In genomic region chr19:18278521-18279265, GRCh38 we compare ENCODE assay signal across 6 cellular contexts. TPM values are rescaled to one million over a fixed set of nuclear protein-coding genes. Genes with fewer than 3 reads are reported as not detected.
DNase-seq lines count a peak whose midpoint lies in the region; ATAC-seq and TF ChIP-seq lines count a peak whose summit lies in the region.

No MANE protein-coding gene starts in this region.

- H3K4me1 Mint-ChIP-seq in activated naive CD8-positive, alpha-beta T cell treated with anti-CD3 and anti-CD28 coated beads, Interleukin-2, amount 10 ng/mL, durations not matched to agents 7 days and 5 days: peaks cover 42% of the 10 kb centered on the region
- H3K4me1 Mint-ChIP-seq in mesothelial cell of epicardium: peaks cover 22% of the 10 kb centered on the region

- no peak overlapping the region for H2AFZ ChIP-seq in KMS-11 (ENCODE audit: low read depth)

- ATAC-seq in activated naive CD8-positive, alpha-beta T cell treated with anti-CD3 and anti-CD28 coated beads, Interleukin-2, amount 10 ng/mL, durations not matched to agents 7 days and 5 days (ENCODE audit: low read depth): no peak
- ATAC-seq in HG02588 (IDR thresholded peaks at IDR 0.05; ENCODE audit: unreplicated experiment): no peak

- POLR2A ChIA-PET in activated naive CD8-positive, alpha-beta T cell treated with anti-CD3 and anti-CD28 coated beads, Interleukin-2, amount 10 ng/mL, durations not matched to agents 7 days and 5 days (lab: Charles Lee): interaction anchor here (0.7 to 12.8 kb wide), 14 partner anchors 13 to 171 kb away, joined by 3 to 1033 read pairs (median 30); partner anchors contain the start of genes LSM4, MPV17L2, PGPEP1 and RAB3A

- no peaks in the 10 kb centered on the region for H3K27me3 Mint-ChIP-seq in activated naive CD8-positive, alpha-beta T cell treated with anti-CD3 and anti-CD28 coated beads, Interleukin-2, amount 10 ng/mL, durations not matched to agents 7 days and 5 days
- H3K27me3 Mint-ChIP-seq in mesothelial cell of epicardium (ENCODE audit: low read depth): no peaks in the 10 kb centered on the region

- H3K36me3 Mint-ChIP-seq in activated naive CD8-positive, alpha-beta T cell treated with anti-CD3 and anti-CD28 coated beads, Interleukin-2, amount 10 ng/mL, durations not matched to agents 7 days and 5 days: peaks cover 31% of the 10 kb centered on the region
- peaks cover 8% of the 10 kb centered on the region for H3K36me3 Mint-ChIP-seq in mesothelial cell of epicardium

- DNase-seq in activated naive CD8-positive, alpha-beta T cell treated with anti-CD3 and anti-CD28 coated beads, Interleukin-2, amount 10 ng/mL, durations not matched to agents 7 days and 5 days: peak; percentile 65
- DNase-seq in mesothelial cell of epicardium (ENCODE audit: low spot score in 2 of 2, unreplicated experiment in 2 of 2) (no peak), NCI-H1417 treated with DMSO at 0.1 percent for 48 hours (lab: John Stamatoyannopoulos, UW) (no peak), SIG-M5 (lab: John Stamatoyannopoulos, UW) (no peak)

- H3K27ac Mint-ChIP-seq in activated naive CD8-positive, alpha-beta T cell treated with anti-CD3 and anti-CD28 coated beads, Interleukin-2, amount 10 ng/mL, durations not matched to agents 7 days and 5 days: peak overlapping the region; percentile 99
- peak overlapping the region; percentile 100 for H3K27ac Mint-ChIP-seq in mesothelial cell of epicardium

- H3K4me2 ChIP-seq in KMS-11: peak overlapping the region; percentile 70

- H3K36me3 ChIP-seq in KMS-11 (ENCODE audit: insufficient read depth): no peaks in the 10 kb centered on the region

- peaks cover 6% of the 10 kb centered on the region; the same call in 1 of the 2 replicates for H4K20me1 ChIP-seq in KMS-11 (ENCODE audit: insufficient read depth)

- H3K9ac ChIP-seq in KMS-11: peak overlapping the region; percentile 98; the same call in 1 of the 2 replicates

- H3K27ac ChIP-seq in KMS-11: peak overlapping the region; percentile 97; the same call in 1 of the 2 replicates

- peaks cover 23% of the 10 kb centered on the region for H3K4me1 ChIP-seq in KMS-11 (ENCODE audit: low read depth, poor library complexity, severe bottlenecking)

- H3K4me3 ChIP-seq in KMS-11 (IDR thresholded peaks at IDR 0.05; ENCODE audit: insufficient read depth, low read depth, low read length): no peak overlapping the region

- TF ChIP-seq CTCF in KMS-11 (conservative IDR thresholded peaks at IDR 0.05; ENCODE audit: low read depth, low read length) (no peak; the same call in 1 of the 2 replicates), mesothelial cell of epicardium (IDR thresholded peaks at IDR 0.05; ENCODE audit: unreplicated experiment) (no peak)

- H3K27me3 ChIP-seq in KMS-11 (ENCODE audit: insufficient read depth, low read depth): no peaks in the 10 kb centered on the region

- H3K79me2 ChIP-seq in KMS-11 (ENCODE audit: insufficient read depth, low read depth): peaks cover 20% of the 10 kb centered on the region

- no peaks in the 10 kb centered on the region for H3K9me3 Mint-ChIP-seq in activated naive CD8-positive, alpha-beta T cell treated with anti-CD3 and anti-CD28 coated beads, Interleukin-2, amount 10 ng/mL, durations not matched to agents 7 days and 5 days
- no peaks in the 10 kb centered on the region for H3K9me3 Mint-ChIP-seq in mesothelial cell of epicardium

- H3K4me3 Mint-ChIP-seq in activated naive CD8-positive, alpha-beta T cell treated with anti-CD3 and anti-CD28 coated beads, Interleukin-2, amount 10 ng/mL, durations not matched to agents 7 days and 5 days: peak overlapping the region; percentile 98
- peak overlapping the region; percentile 91 for H3K4me3 Mint-ChIP-seq in mesothelial cell of epicardium

RNA-seq across cellular contexts. Expression of gene JUND, which starts 2.7 kb away (rescaled TPM):
- total RNA-seq in activated naive CD8-positive, alpha-beta T cell treated with anti-CD3 and anti-CD28 coated beads, Interleukin-2, amount 10 ng/mL, durations not matched to agents 7 days and 5 days: 100 to 1,000 TPM; 366 to 394 TPM
- 274 to 284 TPM (median 276 TPM) in 3 replicates for total RNA-seq in mesothelial cell of epicardium

RNA-seq across cellular contexts. Expression of gene IQCN, which starts 4.4 kb away (rescaled TPM):
- 1 to 10 TPM; 5.0 to 5.2 TPM for total RNA-seq in activated naive CD8-positive, alpha-beta T cell treated with anti-CD3 and anti-CD28 coated beads, Interleukin-2, amount 10 ng/mL, durations not matched to agents 7 days and 5 days
- 14.8 to 17.1 TPM (median 16.8 TPM) in 3 replicates for total RNA-seq in mesothelial cell of epicardium

RNA-seq across cellular contexts. Expression of gene LSM4, which starts 44.2 kb away (rescaled TPM):
- total RNA-seq in activated naive CD8-positive, alpha-beta T cell treated with anti-CD3 and anti-CD28 coated beads, Interleukin-2, amount 10 ng/mL, durations not matched to agents 7 days and 5 days: 100 to 1,000 TPM; 151 to 157 TPM
- total RNA-seq in mesothelial cell of epicardium: 112 to 119 TPM (median 114 TPM) in 3 replicates

RNA-seq across cellular contexts. Expression of gene PDE4C, which starts 52.5 kb away (rescaled TPM):
- total RNA-seq in activated naive CD8-positive, alpha-beta T cell treated with anti-CD3 and anti-CD28 coated beads, Interleukin-2, amount 10 ng/mL, durations not matched to agents 7 days and 5 days: under 1 TPM in 1 of 2 experiments, not detected in 1; 0.65 TPM
- 0.70 to 1.4 TPM (median 0.93 TPM) in 3 replicates for total RNA-seq in mesothelial cell of epicardium
